ENCODE assay signal across 10 cellular contexts in genomic region chr12:116389990-116390655, GRCh38.
A peak's percentile ranks its signal among the peaks of the same experiment; 100 is the strongest.
DNase-seq lines count a peak whose midpoint lies in the region; ATAC-seq and TF ChIP-seq lines count a peak whose summit lies in the region.
"Had no signal": no experiment of that assay in that cellular context is flagged by ENCODE, and none has a peak within 500 bp of the region (broad histone marks: within the 10 kb centered on the region; RNA-seq: fewer than 3 reads in every experiment).

No MANE protein-coding gene starts in this region.

- peaks cover 18% of the 10 kb centered on the region for H3K4me1 ChIP-seq in fibroblast of lung (ENCODE audit: control insufficient read depth, extremely low read depth, insufficient read depth, low read length)

- H3K27me3 ChIP-seq in fibroblast of lung (ENCODE audit: control insufficient read depth, insufficient read depth, low read length) = no peaks in the 10 kb centered on the region

- H3K4me3 Mint-ChIP-seq in progenitor cell of endocrine pancreas (ENCODE audit: low read depth) = no peak overlapping the region
- H3K4me3 Mint-ChIP-seq in activated CD4-positive, alpha-beta memory T cell treated with anti-CD3 and anti-CD28 coated beads, Interleukin-2, amount 10 ng/mL, durations not matched to agents 7 days and 5 days = no peak overlapping the region

- peaks cover 5% of the 10 kb centered on the region for H3K27me3 Mint-ChIP-seq in progenitor cell of endocrine pancreas
- peaks cover 1% of the 10 kb centered on the region for H3K27me3 Mint-ChIP-seq in activated CD4-positive, alpha-beta memory T cell treated with anti-CD3 and anti-CD28 coated beads, Interleukin-2, amount 10 ng/mL, durations not matched to agents 7 days and 5 days

- DNase-seq in EH (ENCODE audit: low read depth) (peak; percentile 98), SK-MEL-5 (ENCODE audit: low read depth, low spot score) (peak; percentile 67), fibroblast of lung (ENCODE audit: low read depth in 2 of 2) (peak; percentile 96 to 99), progenitor cell of endocrine pancreas (ENCODE audit: low spot score, unreplicated experiment) (no peak), SKM-1 treated with dmso at 0.1 percent for 144 hours (lab: John Stamatoyannopoulos, UW; ENCODE audit: unreplicated experiment) (no peak), NCI-H2081 treated with DMSO at 0.1 percent for 48 hours (lab: John Stamatoyannopoulos, UW) (no peak)
- DNase-seq in activated CD4-positive, alpha-beta memory T cell treated with anti-CD3 and anti-CD28 coated beads, Interleukin-2, amount 10 ng/mL, durations not matched to agents 7 days and 5 days = no peak
- DNase-seq: DMS79 treated with DMSO at 0.1 percent for 48 hours; stimulated activated CD4-positive, alpha-beta T cell treated with anti-CD3 and anti-CD28 coated beads, Interleukin-1b, Interleukin-23, amount 100 ng/mL, for 48 hours had no signal

- no peak overlapping the region for H3K4me2 ChIP-seq in fibroblast of lung (ENCODE audit: extremely low read depth, insufficient read depth, low read length)

- H4K20me1 ChIP-seq in fibroblast of lung (ENCODE audit: control insufficient read depth, extremely low read depth, insufficient read depth, low read length) = no peaks in the 10 kb centered on the region

- TF ChIP-seq CTCF in fibroblast of lung (conservative IDR thresholded peaks at IDR 0.05 in 1 of 2, IDR thresholded peaks at IDR 0.05 in 1 of 2; ENCODE audit: low read depth in 1 of 2, low read length in 2 of 2) (peak in 1 of 2 donors; percentile 4), progenitor cell of endocrine pancreas (IDR thresholded peaks at IDR 0.05; ENCODE audit: unreplicated experiment) (no peak)

- POLR2A ChIA-PET in activated CD4-positive, alpha-beta memory T cell treated with anti-CD3 and anti-CD28 coated beads, Interleukin-2, amount 10 ng/mL, durations not matched to agents 7 days and 5 days (lab: Charles Lee) = no interaction called here

- no peak for ATAC-seq in GM18858 (IDR thresholded peaks at IDR 0.05; ENCODE audit: unreplicated experiment)

- peaks cover 5% of the 10 kb centered on the region for H3K4me1 Mint-ChIP-seq in progenitor cell of endocrine pancreas (ENCODE audit: low read depth)
- no peaks in the 10 kb centered on the region for H3K4me1 Mint-ChIP-seq in activated CD4-positive, alpha-beta memory T cell treated with anti-CD3 and anti-CD28 coated beads, Interleukin-2, amount 10 ng/mL, durations not matched to agents 7 days and 5 days

- no peak overlapping the region for H3K9ac ChIP-seq in fibroblast of lung (ENCODE audit: insufficient read depth, low read length)

- peak overlapping the region; percentile 74 for H3K27ac Mint-ChIP-seq in progenitor cell of endocrine pancreas
- no peak overlapping the region for H3K27ac Mint-ChIP-seq in activated CD4-positive, alpha-beta memory T cell treated with anti-CD3 and anti-CD28 coated beads, Interleukin-2, amount 10 ng/mL, durations not matched to agents 7 days and 5 days

- CTCF ChIA-PET in activated CD4-positive, alpha-beta memory T cell treated with anti-CD3 and anti-CD28 coated beads, Interleukin-2, amount 10 ng/mL, durations not matched to agents 7 days and 5 days (lab: Charles Lee) = no interaction called here

- H3K9me3 ChIP-seq in fibroblast of lung (ENCODE audit: control insufficient read depth, insufficient read depth, low read depth, low read length) = no peaks in the 10 kb centered on the region

- H3K4me3 ChIP-seq in fibroblast of lung (replicated peaks in 1 of 4; ENCODE audit: control extremely low read depth in 1 of 4, insufficient read depth in 1 of 4, low read depth in 3 of 4, low read length in 4 of 4) = no peak overlapping the region

- H2AFZ ChIP-seq in fibroblast of lung (ENCODE audit: low read length) = no peak overlapping the region

- in situ Hi-C loops in SK-MEL-5 (cut with HindIII; ENCODE audit: low pct_unique_long_range_greater_than_20kb, low sequenced_read_pairs) = no loop called here

- H3K79me2 ChIP-seq in fibroblast of lung (ENCODE audit: control insufficient read depth, insufficient read depth, low read length) = no peaks in the 10 kb centered on the region

- H3K36me3 Mint-ChIP-seq in progenitor cell of endocrine pancreas (ENCODE audit: insufficient read depth) = peaks cover 2% of the 10 kb centered on the region
- no peaks in the 10 kb centered on the region for H3K36me3 Mint-ChIP-seq in activated CD4-positive, alpha-beta memory T cell treated with anti-CD3 and anti-CD28 coated beads, Interleukin-2, amount 10 ng/mL, durations not matched to agents 7 days and 5 days (ENCODE audit: low read depth)

- H3K27ac ChIP-seq in fibroblast of lung (ENCODE audit: insufficient read depth, low read length) = peak overlapping the region; percentile 42

- peaks cover 3% of the 10 kb centered on the region for H3K9me3 Mint-ChIP-seq in progenitor cell of endocrine pancreas (ENCODE audit: low read depth)
- no peaks in the 10 kb centered on the region for H3K9me3 Mint-ChIP-seq in activated CD4-positive, alpha-beta memory T cell treated with anti-CD3 and anti-CD28 coated beads, Interleukin-2, amount 10 ng/mL, durations not matched to agents 7 days and 5 days

- H3K36me3 ChIP-seq in fibroblast of lung (ENCODE audit: control insufficient read depth, insufficient read depth, low read length) = no peaks in the 10 kb centered on the region

Comparison
In these comparisons a context has a peak if more than half of its experiments do, and no peak if none do; other contexts are left out.
1. DNase-seq: peak in EH (single experiment), SK-MEL-5 (single experiment) and fibroblast of lung (2 of 2); none in progenitor cell of endocrine pancreas (single experiment), activated CD4-positive, alpha-beta memory T cell treated with anti-CD3 and anti-CD28 coated beads, Interleukin-2, amount 10 ng/mL, durations not matched to agents 7 days and 5 days (single experiment), SKM-1 treated with dmso at 0.1 percent for 144 hours (single experiment) and NCI-H2081 treated with DMSO at 0.1 percent for 48 hours (single experiment).